1 cellular context compared by ENCODE assay signal in the genomic region with DNA sequence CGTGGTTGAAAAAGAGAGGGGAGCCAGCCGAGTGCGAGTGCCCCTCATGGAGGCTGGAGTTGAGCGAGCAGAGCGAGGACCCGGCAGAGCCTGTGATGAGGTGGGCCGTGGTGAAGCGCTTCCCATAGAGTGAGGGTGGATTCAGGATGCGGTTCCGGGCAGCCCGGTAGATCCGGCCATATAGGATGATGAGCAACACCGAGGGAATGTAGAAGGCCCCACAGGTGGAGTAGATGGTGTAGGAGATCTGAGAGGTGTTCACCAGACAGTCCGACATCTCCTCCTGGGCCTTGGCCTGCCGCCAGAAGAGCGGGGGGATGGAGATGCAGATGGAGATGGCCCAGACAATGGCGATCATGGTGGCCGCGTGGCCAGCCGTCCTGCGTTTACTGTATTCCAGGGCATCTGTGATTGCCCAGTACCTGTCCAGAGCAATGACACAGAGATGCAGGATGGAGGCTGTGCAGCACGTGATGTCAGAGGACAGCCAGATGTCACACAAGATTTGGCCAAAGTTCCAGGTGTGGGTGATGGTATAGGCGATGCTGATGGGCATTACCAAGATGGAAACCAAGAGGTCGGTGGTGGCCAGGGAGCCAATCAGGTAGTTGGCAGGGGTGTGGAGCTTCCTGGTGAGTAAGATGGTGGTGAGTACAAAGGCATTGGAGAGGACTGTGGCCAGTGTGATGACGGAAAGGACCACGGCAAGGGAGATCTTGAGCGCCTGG.
TF ChIP-seq lines count a peak whose summit lies in the region.

No MANE protein-coding gene starts in this region.

TF ChIP-seq in HEK293T, 16 proteins besides CTCF, POLR2A, EP300 and RAD21:
- TF ChIP-seq BHLHE40 (IDR thresholded peaks at IDR 0.05; ENCODE audit: borderline replicate concordance), result no peak
- TF ChIP-seq FOXA1 (IDR thresholded peaks at IDR 0.05), result no peak
- no peak for TF ChIP-seq SUZ12 (IDR thresholded peaks at IDR 0.05)
- TF ChIP-seq HDGF (IDR thresholded peaks at IDR 0.05; ENCODE audit: borderline replicate concordance), result no peak
- no peak for TF ChIP-seq SP1 (IDR thresholded peaks at IDR 0.05)
- TF ChIP-seq FOXM1 (IDR thresholded peaks at IDR 0.05; ENCODE audit: borderline replicate concordance), result no peak
- TF ChIP-seq ARNT (IDR thresholded peaks at IDR 0.05), result no peak
- no peak for TF ChIP-seq L3MBTL2 (conservative IDR thresholded peaks at IDR 0.05)
- TF ChIP-seq, protein P1, sequence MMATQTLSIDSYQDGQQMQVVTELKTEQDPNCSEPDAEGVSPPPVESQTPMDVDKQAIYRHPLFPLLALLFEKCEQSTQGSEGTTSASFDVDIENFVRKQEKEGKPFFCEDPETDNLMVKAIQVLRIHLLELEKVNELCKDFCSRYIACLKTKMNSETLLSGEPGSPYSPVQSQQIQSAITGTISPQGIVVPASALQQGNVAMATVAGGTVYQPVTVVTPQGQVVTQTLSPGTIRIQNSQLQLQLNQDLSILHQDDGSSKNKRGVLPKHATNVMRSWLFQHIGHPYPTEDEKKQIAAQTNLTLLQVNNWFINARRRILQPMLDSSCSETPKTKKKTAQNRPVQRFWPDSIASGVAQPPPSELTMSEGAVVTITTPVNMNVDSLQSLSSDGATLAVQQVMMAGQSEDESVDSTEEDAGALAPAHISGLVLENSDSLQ (IDR thresholded peaks at IDR 0.05), result no peak
- TF ChIP-seq ZNF384 (IDR thresholded peaks at IDR 0.05), result no peak
- no peak for TF ChIP-seq FOXK2 (IDR thresholded peaks at IDR 0.05)
- no peak for TF ChIP-seq TARDBP (IDR thresholded peaks at IDR 0.05)
